Comparison of ENCODE assay signal across 8 cellular contexts in genomic region chr13:54029226-54029625, GRCh38.
DNase-seq lines count a peak whose midpoint lies in the region; ATAC-seq and TF ChIP-seq lines count a peak whose summit lies in the region.

No MANE protein-coding gene starts in this region.

- DNase-seq in NCI-H146 treated with DMSO at 0.1 percent for 48 hours (lab: John Stamatoyannopoulos, UW; ENCODE audit: unreplicated experiment): peak; percentile 18
- peak; percentile 26 for DNase-seq in iPS-NIHi11 (ENCODE audit: low spot score)
- DNase-seq in NCI-H526 (lab: John Stamatoyannopoulos, UW): no peak
- no peak for DNase-seq in C1 segment of cervical spinal cord (lab: John Stamatoyannopoulos, UW)
- no peak for DNase-seq in DMS114 treated with DMSO at 0.1 percent for 48 hours (lab: John Stamatoyannopoulos, UW; ENCODE audit: unreplicated experiment)
- no peak for DNase-seq in psoas muscle

- H3K9me3 ChIP-seq in psoas muscle: no peaks in the 10 kb centered on the region

- H3K27me3 ChIP-seq in psoas muscle (ENCODE audit: insufficient read depth in 3 of 3, low read length in 2 of 3): no peaks in the 10 kb centered on the region

- no peak for TF ChIP-seq CTCF in psoas muscle (IDR thresholded peaks at IDR 0.05)

- WGBS in psoas muscle, 3 donors: 70 to 71% (median 70%) methylated on average over 1 of the region's 1 CpG

- intact Hi-C loops in psoas muscle (cut with DNase I): no loop called here

- H3K4me1 ChIP-seq in psoas muscle: no peaks in the 10 kb centered on the region

- peak; percentile 100 for ATAC-seq in GM18867 (IDR thresholded peaks at IDR 0.05; ENCODE audit: unreplicated experiment)
- ATAC-seq in HG02840 (IDR thresholded peaks at IDR 0.05; ENCODE audit: low FRiP score, unreplicated experiment): peak; percentile 100
- ATAC-seq in psoas muscle: no peak

- H3K27ac ChIP-seq in psoas muscle: no peak overlapping the region

- H3K36me3 ChIP-seq in psoas muscle (ENCODE audit: insufficient read depth in 1 of 2, low read depth in 1 of 2): no peaks in the 10 kb centered on the region

- H3K4me3 ChIP-seq in psoas muscle: no peak overlapping the region

Comparison
In these comparisons a context has a peak if more than half of its experiments do, and no peak if none do; other contexts are left out.
1. ATAC-seq: peak in GM18867 (single experiment) and HG02840 (single experiment); none in psoas muscle (0 of 4).
2. DNase-seq: peak in NCI-H146 treated with DMSO at 0.1 percent for 48 hours (single experiment) and iPS-NIHi11 (single experiment); none in NCI-H526 (0 of 2), C1 segment of cervical spinal cord (0 of 14), DMS114 treated with DMSO at 0.1 percent for 48 hours (single experiment) and psoas muscle (0 of 2).